Comparison of ENCODE assay signal across 13 cellular contexts in the genomic region with DNA sequence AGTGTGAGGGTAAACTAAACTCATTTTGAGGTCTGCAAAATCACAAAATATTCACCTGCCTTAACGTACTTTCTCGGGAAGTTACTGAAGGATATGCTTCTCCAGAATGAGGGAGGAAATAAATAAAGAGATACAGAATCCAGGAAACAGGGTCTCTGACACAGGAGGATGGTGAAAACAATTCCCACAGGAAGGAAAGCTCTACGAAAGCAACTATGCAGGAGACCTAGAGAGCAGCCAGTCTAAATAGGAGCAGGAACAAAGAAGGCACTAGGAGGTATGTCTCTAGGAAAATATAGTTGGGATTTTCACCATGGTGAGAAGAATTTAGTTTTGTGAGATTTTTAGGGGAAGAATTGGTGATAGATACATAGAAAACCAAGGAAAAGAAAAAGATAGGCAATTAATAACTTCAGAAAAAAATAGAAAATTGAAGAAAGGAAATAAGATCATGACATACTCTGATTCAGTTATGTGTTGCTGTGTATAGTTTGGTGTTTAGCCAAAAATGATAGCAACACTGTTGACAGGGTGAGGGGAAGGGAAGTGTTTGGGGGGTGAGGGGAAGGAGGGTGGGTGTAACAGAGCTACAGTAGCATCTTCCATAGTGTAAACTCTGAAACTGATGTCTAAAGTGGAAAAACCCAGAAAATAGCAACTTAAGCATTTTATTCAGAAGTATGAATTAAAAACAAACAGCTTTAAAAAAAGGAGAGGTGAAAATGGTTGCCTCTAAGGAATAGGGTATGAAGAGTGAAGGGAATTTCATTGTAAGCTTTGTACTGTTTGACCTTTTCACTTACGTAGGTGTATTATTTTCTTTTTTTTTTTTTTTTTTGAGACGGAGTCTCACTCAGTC.
"Had no signal": no experiment of that assay in that cellular context is flagged by ENCODE, and none has a peak within 500 bp of the region (broad histone marks: within the 10 kb centered on the region; RNA-seq: fewer than 3 reads in every experiment).

No MANE protein-coding gene starts in this region.

- DNase-seq: activated CD4-positive, CD25-positive, alpha-beta regulatory T cell treated with anti-CD3 and anti-CD28 coated beads, Interleukin-2, amount 50 U/mL, for 72 hours; activated naive CD8-positive, alpha-beta T cell treated with anti-CD3 and anti-CD28 coated beads for 36 hours; amygdala; cerebellar nuclear complex; dorsolateral prefrontal cortex; endodermal cell; ovary; stimulated activated CD4-positive, alpha-beta T cell treated with anti-CD3 and anti-CD28 coated beads, Interleukin-1b, Interleukin-23, amount 100 ng/mL, for 48 hours; stimulated activated naive CD8-positive, alpha-beta T cell treated with anti-CD3 and anti-CD28 coated beads, Interleukin-15, amount 100 ng/mL, for 72 hours; testis had no signal

- H3K27ac ChIP-seq: breast epithelium, ovary had no signal

- H3K4me1 Mint-ChIP-seq: activated naive CD8-positive, alpha-beta T cell treated with anti-CD3 and anti-CD28 coated beads for 36 hours; endodermal cell; neural crest cell; stimulated activated naive CD8-positive, alpha-beta T cell treated with anti-CD3 and anti-CD28 coated beads, Interleukin-15, amount 100 ng/mL, for 72 hours had no signal

- H3K4me3 ChIP-seq: breast epithelium, dorsolateral prefrontal cortex, ovary, testis had no signal

- H3K4me3 Mint-ChIP-seq: activated naive CD8-positive, alpha-beta T cell treated with anti-CD3 and anti-CD28 coated beads for 36 hours; activated T-helper 1 cell treated with anti-CD3 and anti-CD28 coated beads, Interleukin-12 subunit alpha, Interleukin-12 subunit beta, Interleukin-2, Interleukin-4 antibody, amounts not matched to agents 30 ng/mL and 10 ng/mL and 1 ng/mL, durations not matched to agents 14 hours and 24 hours and 36 hours; endodermal cell; neural crest cell; stimulated activated naive CD8-positive, alpha-beta T cell treated with anti-CD3 and anti-CD28 coated beads, Interleukin-15, amount 100 ng/mL, for 72 hours had no signal

- H3K4me1 ChIP-seq: breast epithelium, testis had no signal

- H3K27ac Mint-ChIP-seq: activated naive CD8-positive, alpha-beta T cell treated with anti-CD3 and anti-CD28 coated beads for 36 hours; activated T-helper 1 cell treated with anti-CD3 and anti-CD28 coated beads, Interleukin-12 subunit alpha, Interleukin-12 subunit beta, Interleukin-2, Interleukin-4 antibody, amounts not matched to agents 30 ng/mL and 10 ng/mL and 1 ng/mL, durations not matched to agents 14 hours and 24 hours and 36 hours; endodermal cell; stimulated activated naive CD8-positive, alpha-beta T cell treated with anti-CD3 and anti-CD28 coated beads, Interleukin-15, amount 100 ng/mL, for 72 hours had no signal

- H3K27me3 Mint-ChIP-seq: activated naive CD8-positive, alpha-beta T cell treated with anti-CD3 and anti-CD28 coated beads for 36 hours; stimulated activated naive CD8-positive, alpha-beta T cell treated with anti-CD3 and anti-CD28 coated beads, Interleukin-15, amount 100 ng/mL, for 72 hours had no signal

- H3K27me3 ChIP-seq: breast epithelium, dorsolateral prefrontal cortex, ovary, testis had no signal

- H3K9me3 ChIP-seq: breast epithelium, ovary, testis had no signal

- H3K9me3 Mint-ChIP-seq: endodermal cell had no signal

- H3K36me3 ChIP-seq: breast epithelium, ovary had no signal
